Comparison of ENCODE assay signal across 22 cellular contexts in the genomic region with DNA sequence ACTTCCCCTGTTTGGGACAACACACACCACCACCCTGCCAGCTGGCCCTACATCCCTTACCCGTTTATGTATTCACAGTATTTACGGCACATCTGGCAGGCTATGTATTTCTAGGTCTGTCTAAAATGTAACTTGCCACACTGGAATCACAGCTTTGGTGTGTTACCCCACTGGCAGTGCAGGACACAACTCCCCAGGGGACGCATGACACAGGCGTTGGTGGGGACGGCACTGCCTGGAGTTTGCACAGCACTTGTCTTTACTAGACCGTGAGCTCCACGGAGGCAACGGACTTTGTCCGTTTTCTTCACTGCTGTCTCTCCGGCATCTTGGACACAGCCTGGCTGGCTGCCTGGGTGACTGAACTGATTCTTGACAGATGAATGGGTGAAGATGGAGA. TPM values are rescaled to one million over a fixed set of nuclear protein-coding genes. Genes with fewer than 3 reads are reported as not detected.
A peak's percentile ranks its signal among the peaks of the same experiment; 100 is the strongest.
DNase-seq lines count a peak whose midpoint lies in the region; ATAC-seq and TF ChIP-seq lines count a peak whose summit lies in the region.
"Had no signal": no experiment of that assay in that cellular context is flagged by ENCODE, and none has a peak within 500 bp of the region (broad histone marks: within the 10 kb centered on the region; RNA-seq: fewer than 3 reads in every experiment).

No MANE protein-coding gene starts in this region.

- ATAC-seq in lower lobe of right lung: no peak
- no peak for ATAC-seq in HG03159 (IDR thresholded peaks at IDR 0.05; ENCODE audit: unreplicated experiment)
- ATAC-seq in GM18502 (IDR thresholded peaks at IDR 0.05; ENCODE audit: poor library complexity, unreplicated experiment): no peak
- ATAC-seq: A549, HepG2, PC-3, SK-N-SH treated with all-trans-retinoic acid at 6 μM for 48 hours had no signal

- H4K20me1 ChIP-seq in BLaER1 treated with 17β-estradiol and CSF1 and Interleukin-3, amounts not matched to agents 10 nM and 100 nM: peaks cover 0 to 65% (median 34%) of the 10 kb centered on the region in 11 experiments; a peak in 18 of 22 replicates

- peak overlapping the region in 10 of 11 experiments; percentile 58 to 96 (median 83); a peak in 20 of 22 replicates for H3K27ac ChIP-seq in BLaER1 treated with 17β-estradiol and CSF1 and Interleukin-3, amounts not matched to agents 10 nM and 100 nM
- peak overlapping the region; percentile 2 for H3K27ac ChIP-seq in lower lobe of right lung
- H3K27ac ChIP-seq: A549, GM23248 had no signal

- H3K4me2 ChIP-seq in BLaER1 treated with 17β-estradiol and CSF1 and Interleukin-3, amounts not matched to agents 10 nM and 100 nM: peak overlapping the region; percentile 75 to 99 (median 91)
- H3K4me2 ChIP-seq: A549 had no signal

- no peaks in the 10 kb centered on the region for H3K27me3 ChIP-seq in BLaER1 treated with 17β-estradiol and CSF1 and Interleukin-3, amounts not matched to agents 10 nM and 100 nM
- H3K27me3 ChIP-seq in lower lobe of right lung (ENCODE audit: low read depth) (no peaks in the 10 kb centered on the region), H7 (ENCODE audit: control insufficient read depth, insufficient read depth, low read length) (no peaks in the 10 kb centered on the region)

- H3K9me3 ChIP-seq in BLaER1 treated with 17β-estradiol and CSF1 and Interleukin-3, amounts not matched to agents 10 nM and 100 nM (replicated peaks in 1 of 11): peaks cover 12 to 40% (median 35%) of the 10 kb centered on the region in 11 experiments
- no peaks in the 10 kb centered on the region for H3K9me3 ChIP-seq in lower lobe of right lung
- H3K9me3 ChIP-seq: A549 had no signal

- TF ChIP-seq CTCF in lower lobe of right lung (IDR thresholded peaks at IDR 0.05): no peak

- peaks cover 53 to 88% (median 70%) of the 10 kb centered on the region in 10 experiments for H3K4me1 ChIP-seq in BLaER1 treated with 17β-estradiol and CSF1 and Interleukin-3, amounts not matched to agents 10 nM and 100 nM
- no peaks in the 10 kb centered on the region for H3K4me1 ChIP-seq in lower lobe of right lung
- H3K4me1 ChIP-seq: A549 had no signal

- H3K36me3 ChIP-seq in BLaER1 treated with 17β-estradiol and CSF1 and Interleukin-3, amounts not matched to agents 10 nM and 100 nM: peaks cover 0 to 49% (median 24%) of the 10 kb centered on the region in 11 experiments; a peak in 19 of 22 replicates
- H3K36me3 ChIP-seq in lower lobe of right lung (no peaks in the 10 kb centered on the region), H7 (replicated peaks; ENCODE audit: control insufficient read depth, insufficient read depth, low read length) (peaks cover 7% of the 10 kb centered on the region)

- peak overlapping the region in 9 of 11 experiments; percentile 44 to 84 (median 74); a peak in 19 of 22 replicates for H3K9ac ChIP-seq in BLaER1 treated with 17β-estradiol and CSF1 and Interleukin-3, amounts not matched to agents 10 nM and 100 nM
- H3K9ac ChIP-seq: GM23248 had no signal

- DNase-seq in NCI-H1694 treated with DMSO at 0.1 percent for 48 hours (lab: John Stamatoyannopoulos, UW) (peak; percentile 13), lower lobe of right lung (no peak), H7 (no peak), NK-92 (lab: John Stamatoyannopoulos, UW; ENCODE audit: unreplicated experiment) (no peak)
- DNase-seq: Calu3; GM23248; H9; NCI-H1105 treated with DMSO at 0.1 percent for 48 hours; NCI-H146; NCI-H2029 treated with DMSO at 0.1 percent for 48 hours; NCI-H345; NCI-H510A treated with DMSO at 0.1 percent for 48 hours; NCI-H748 treated with DMSO at 0.1 percent for 48 hours; NK-92 treated with Interleukin-12 subunit alpha and Interleukin-12 subunit beta, amount 100 ng/mL, for 24 hours; PC-3 had no signal

- peak overlapping the region in 9 of 10 experiments; percentile 18 to 51 (median 40); a peak in 16 of 20 replicates for H3K4me3 ChIP-seq in BLaER1 treated with 17β-estradiol and CSF1 and Interleukin-3, amounts not matched to agents 10 nM and 100 nM
- no peak overlapping the region for H3K4me3 ChIP-seq in lower lobe of right lung
- no peak overlapping the region for H3K4me3 ChIP-seq in H7 (ENCODE audit: insufficient read depth, low read depth, low read length)
- H3K4me3 ChIP-seq: A549, GM23248 had no signal

- intact Hi-C loops in lower lobe of right lung (cut with DNase I): no loop called here

RNA-seq across cellular contexts. Expression of a gene that starts 22.7 kb away (rescaled TPM):
- 6.2 TPM for total RNA-seq in lower lobe of right lung
- 101 and 106 TPM in 2 replicates for total RNA-seq in H7 (2014; rRNA removed; shearing (Covaris generic))
- total RNA-seq: Calu3, GM23248, HepG2, MCF 10A, PC-3 had no signal

Comparison
In these comparisons a context has a peak if more than half of its experiments do, and no peak if none do; other contexts are left out.
1. H3K4me3 ChIP-seq: peak in BLaER1 treated with 17β-estradiol and CSF1 and Interleukin-3, amounts not matched to agents 10 nM and 100 nM (9 of 10); none in lower lobe of right lung (single experiment) and H7 (single experiment).
2. RNA of a gene that starts 22.7 kb away (total RNA-seq): 101 to 106 TPM in H7; 6.2 TPM in lower lobe of right lung (single experiment); every median in the first group is over 10 times any median in the second.